In the genomic region with DNA sequence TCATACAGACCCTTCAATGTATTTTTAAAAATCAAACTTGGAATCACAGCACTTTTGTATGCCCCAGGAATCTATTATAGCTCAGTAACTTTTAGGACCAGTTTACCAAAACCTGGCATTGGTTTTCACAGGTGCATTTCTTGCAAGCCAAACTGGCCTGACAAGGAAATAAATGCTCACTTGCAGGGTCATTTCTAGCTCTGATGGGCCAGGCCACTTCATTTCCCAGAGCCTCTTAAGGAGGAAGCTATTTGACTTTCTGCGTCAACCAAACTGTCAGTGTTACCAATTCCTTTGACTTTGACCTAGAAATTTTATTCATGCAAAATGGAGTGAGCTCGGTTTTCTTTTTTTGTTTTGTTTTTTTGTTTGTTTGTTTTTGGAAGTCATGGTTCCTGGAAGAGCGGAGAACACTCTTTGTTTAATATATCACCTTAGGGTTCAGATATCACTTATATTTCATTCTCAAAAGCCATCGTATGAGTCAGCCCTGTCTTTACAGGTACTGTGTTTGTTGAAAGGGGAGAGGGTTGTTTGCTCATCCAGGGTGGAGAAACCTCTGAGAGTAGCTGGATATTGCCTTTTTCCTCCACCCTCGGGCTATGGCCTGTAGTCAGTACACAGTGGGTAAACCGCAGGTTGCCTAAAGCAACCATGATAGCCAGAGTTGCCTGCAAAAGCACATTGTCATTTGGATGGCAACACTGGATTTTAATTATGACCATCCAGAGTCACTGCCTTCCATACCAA, we compare ENCODE assay signal across 14 cellular contexts. TPM values are rescaled to one million over a fixed set of nuclear protein-coding genes. Genes with fewer than 3 reads are reported as not detected.
DNase-seq lines count a peak whose midpoint lies in the region; ATAC-seq and TF ChIP-seq lines count a peak whose summit lies in the region.
"Had no signal": no experiment of that assay in that cellular context is flagged by ENCODE, and none has a peak within 500 bp of the region (broad histone marks: within the 10 kb centered on the region; RNA-seq: fewer than 3 reads in every experiment).

No MANE protein-coding gene starts in this region.

- peaks cover 17% of the 10 kb centered on the region for H3K4me1 Mint-ChIP-seq in MCF 10A (ENCODE audit: insufficient read depth, unreplicated experiment)

- DNase-seq in ELR (ENCODE audit: low read depth): peak; percentile 4
- peak; percentile 99 for DNase-seq in NCI-H2029 (lab: John Stamatoyannopoulos, UW)
- peak; percentile 25 for DNase-seq in MCF 10A (ENCODE audit: unreplicated experiment)
- no peak for DNase-seq in heart right ventricle
- no peak for DNase-seq in activated CD4-positive, alpha-beta T cell treated with anti-CD3 and anti-CD28 coated beads, Interleukin-2, amount 50 U/mL, for 1 hour
- no peak for DNase-seq in GM23248
- DNase-seq: activated CD8-positive, alpha-beta memory T cell treated with anti-CD3 and anti-CD28 coated beads, Interleukin-2, amount 10 ng/mL, durations not matched to agents 7 days and 5 days had no signal

- ATAC-seq in HG03469 (IDR thresholded peaks at IDR 0.05; ENCODE audit: unreplicated experiment) (no peak), heart right ventricle (no peak)
- ATAC-seq: activated CD8-positive, alpha-beta memory T cell treated with anti-CD3 and anti-CD28 coated beads, Interleukin-2, amount 10 ng/mL, durations not matched to agents 7 days and 5 days; sciatic nerve had no signal

- H3K9me3 ChIP-seq in mucosa of rectum (ENCODE audit: control insufficient read depth in 2 of 2, low read length in 2 of 2): no peaks in the 10 kb centered on the region
- no peaks in the 10 kb centered on the region for H3K9me3 ChIP-seq in heart right ventricle
- no peaks in the 10 kb centered on the region for H3K9me3 ChIP-seq in GM23248 (ENCODE audit: low read depth)
- H3K9me3 ChIP-seq: BLaER1 had no signal

- WGBS in heart right ventricle, 2 donors: 72 to 80% methylated on average over 6 of the region's 6 CpGs
- WGBS in GM23248 (ENCODE audit: low coverage in 1 of 2, low lambda C conversion rate in 2 of 2, missing lambda C conversion rate in 2 of 2), 2 experiments: 86 to 87% methylated on average over 6 of the region's 6 CpGs

- H3K27ac Mint-ChIP-seq in MCF 10A (ENCODE audit: low read depth, unreplicated experiment): no peak overlapping the region
- H3K27ac Mint-ChIP-seq: activated CD8-positive, alpha-beta memory T cell treated with anti-CD3 and anti-CD28 coated beads, Interleukin-2, amount 10 ng/mL, durations not matched to agents 7 days and 5 days had no signal

- no peaks in the 10 kb centered on the region for H3K27me3 ChIP-seq in mucosa of rectum (ENCODE audit: control insufficient read depth in 2 of 2, insufficient read depth in 2 of 2, low read length in 2 of 2)
- H3K27me3 ChIP-seq in heart right ventricle: no peaks in the 10 kb centered on the region
- no peaks in the 10 kb centered on the region for H3K27me3 ChIP-seq in GM23248 (replicated peaks; ENCODE audit: insufficient read depth)
- H3K27me3 ChIP-seq: BLaER1, dorsolateral prefrontal cortex had no signal

- H3K27me3 Mint-ChIP-seq in MCF 10A (ENCODE audit: insufficient read depth, unreplicated experiment): no peaks in the 10 kb centered on the region

- H3K36me3 Mint-ChIP-seq in MCF 10A (ENCODE audit: insufficient read depth, unreplicated experiment): no peaks in the 10 kb centered on the region
- H3K36me3 Mint-ChIP-seq: activated CD8-positive, alpha-beta memory T cell treated with anti-CD3 and anti-CD28 coated beads, Interleukin-2, amount 10 ng/mL, durations not matched to agents 7 days and 5 days had no signal

- CTCF ChIA-PET in MCF 10A (lab: Yijun Ruan, JAX): interaction anchor here (0.6 kb wide), 1 partner anchor 10 kb away, joined by 3 read pairs; no protein-coding TSS in a partner anchor

- H3K4me3 Mint-ChIP-seq in MCF 10A (ENCODE audit: unreplicated experiment): no peak overlapping the region
- H3K4me3 Mint-ChIP-seq: activated CD8-positive, alpha-beta memory T cell treated with anti-CD3 and anti-CD28 coated beads, Interleukin-2, amount 10 ng/mL, durations not matched to agents 7 days and 5 days had no signal

- in situ Hi-C loops in GM23248 (cut with MboI): no loop called here

- no peaks in the 10 kb centered on the region for H3K9me3 Mint-ChIP-seq in MCF 10A (ENCODE audit: unreplicated experiment)
- H3K9me3 Mint-ChIP-seq: T-helper 2 cell treated with Interferon-gamma antibody and Interleukin-4, amounts not matched to agents 5 μg/mL and 100 μg/mL, for 36 hours had no signal

- H3K79me2 ChIP-seq in GM23248 (ENCODE audit: insufficient read depth): no peaks in the 10 kb centered on the region

- POLR2A ChIA-PET in MCF 10A (lab: Yijun Ruan, JAX): interaction anchor here (1.0 kb wide), 1 partner anchor 14 kb away, joined by 4 read pairs; no protein-coding TSS in a partner anchor

- H3K4me3 ChIP-seq in mucosa of rectum (ENCODE audit: low read length in 2 of 2) (peak overlapping the region in 1 of 2 donors; percentile 32), heart right ventricle (no peak overlapping the region), GM23248 (no peak overlapping the region)
- H3K4me3 ChIP-seq: BLaER1, dorsolateral prefrontal cortex had no signal

- H3K4me1 ChIP-seq in mucosa of rectum (ENCODE audit: control insufficient read depth in 2 of 2, insufficient read depth in 2 of 2, low read length in 2 of 2): peaks cover 16 to 31% of the 10 kb centered on the region in 2 donors
- peaks cover 0 to 22% (median under 1%) of the 10 kb centered on the region in 9 donors for H3K4me1 ChIP-seq in heart right ventricle
- H3K4me1 ChIP-seq in GM23248 (ENCODE audit: insufficient read depth): peaks cover 10% of the 10 kb centered on the region

- no peaks in the 10 kb centered on the region for H4K20me1 ChIP-seq in GM23248 (ENCODE audit: insufficient read depth)
- H4K20me1 ChIP-seq: BLaER1 had no signal

- H3K27ac ChIP-seq in mucosa of rectum (ENCODE audit: low read depth in 2 of 2, low read length in 2 of 2): peak overlapping the region; percentile 79 to 89
- H3K27ac ChIP-seq in heart right ventricle: no peak overlapping the region
- no peak overlapping the region for H3K27ac ChIP-seq in GM23248
- H3K27ac ChIP-seq: BLaER1, KMS-11 had no signal

- H3F3A ChIP-seq in GM23248 (ENCODE audit: insufficient read depth): peaks cover 13% of the 10 kb centered on the region

- H3K36me3 ChIP-seq in mucosa of rectum (ENCODE audit: control insufficient read depth in 2 of 2, insufficient read depth in 2 of 2, low read length in 2 of 2) (no peaks in the 10 kb centered on the region), heart right ventricle (no peaks in the 10 kb centered on the region), GM23248 (ENCODE audit: low read depth) (no peaks in the 10 kb centered on the region)
- H3K36me3 ChIP-seq: BLaER1 had no signal

- H3K9me2 ChIP-seq in GM23248 (ENCODE audit: insufficient read depth): no peaks in the 10 kb centered on the region

- no peak overlapping the region for H3K4me2 ChIP-seq in GM23248 (ENCODE audit: unreplicated experiment)
- H3K4me2 ChIP-seq: KMS-11 had no signal

- H3K9ac ChIP-seq in mucosa of rectum (ENCODE audit: low read depth in 1 of 2, low read length in 2 of 2) (peak overlapping the region in 1 of 2 donors; percentile 34), GM23248 (no peak overlapping the region)
- H3K9ac ChIP-seq: BLaER1, KMS-11 had no signal

- no peak for TF ChIP-seq CTCF in MCF 10A (IDR thresholded peaks at IDR 0.05; ENCODE audit: unreplicated experiment)
- TF ChIP-seq CTCF in heart right ventricle (IDR thresholded peaks at IDR 0.05): no peak

- intact Hi-C loops in MCF 10A (cut with micrococcal nuclease): no loop called here
- intact Hi-C loops in heart right ventricle (cut with DNase I): no loop called here

- no TSS peak for BruUV-seq in MCF 10A (replicated peaks; lab: Mats Ljungman, UMichigan)

- H2AFZ ChIP-seq in GM23248: no peak overlapping the region

RNA-seq across cellular contexts. Expression of a gene that starts 58.9 kb away (rescaled TPM):
- total RNA-seq in MCF 10A (2022): not detected in 2 replicates
- total RNA-seq in heart right ventricle: 1 to 10 TPM in 9 of 10 donors, under 1 TPM in 1; 0.93 to 4.8 (median 1.8) TPM
- polyA plus RNA-seq in heart right ventricle: 1 to 10 TPM in 1 of 2 donors, under 1 TPM in 1; 0.75 to 1.6 TPM
- 0.11 TPM in 1 of 2 replicates, not detected in the other for total RNA-seq in GM23248 (2014; rRNA removed; shearing (Covaris generic))
- polyA plus RNA-seq in GM23248 (2016; fragmentation: Nextera tagmentation; extraction: Ambion mirVana): 0.09 and 0.24 TPM in 2 replicates
- total RNA-seq: activated CD8-positive, alpha-beta memory T cell treated with anti-CD3 and anti-CD28 coated beads, Interleukin-2, amount 10 ng/mL, durations not matched to agents 7 days and 5 days had no signal

Comparison
In these comparisons a context has a peak if more than half of its experiments do, and no peak if none do; other contexts are left out.
1. DNase-seq: peak in ELR (single experiment), NCI-H2029 (single experiment) and MCF 10A (single experiment); none in heart right ventricle (0 of 2), activated CD4-positive, alpha-beta T cell treated with anti-CD3 and anti-CD28 coated beads, Interleukin-2, amount 50 U/mL, for 1 hour (single experiment) and GM23248 (single experiment).
2. H3K27ac ChIP-seq: peak in mucosa of rectum (2 of 2); none in heart right ventricle (0 of 10) and GM23248 (single experiment).